Comparison of ENCODE assay signal across 1 cellular context in the genomic region with DNA sequence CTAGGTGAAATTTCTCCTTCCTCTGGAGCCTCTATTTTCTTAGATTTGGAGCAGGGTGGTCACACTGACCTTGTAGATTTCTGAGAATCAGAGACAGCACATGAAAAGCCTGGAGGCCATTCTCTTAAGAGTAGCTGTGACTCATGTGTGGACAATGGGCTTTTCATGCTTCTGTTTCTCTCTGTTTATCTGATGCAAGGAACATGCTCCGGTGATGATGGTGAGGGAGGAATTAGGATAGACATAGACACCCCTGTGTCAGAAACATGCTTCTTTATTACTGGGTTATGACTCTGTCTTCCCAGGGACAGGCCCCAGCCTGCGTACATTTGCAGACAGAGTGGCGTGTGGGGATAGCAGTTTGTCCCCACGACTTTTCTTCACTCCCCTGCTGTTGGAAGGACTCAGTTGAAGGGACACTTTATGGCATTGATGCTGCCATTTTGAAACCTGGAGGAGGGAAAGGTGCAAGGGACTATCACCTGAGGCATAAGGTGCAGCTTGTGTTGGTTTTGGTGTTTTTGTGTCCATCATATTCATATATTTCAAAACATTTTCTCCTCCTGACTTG. TPM values are rescaled to one million over a fixed set of nuclear protein-coding genes. Genes with fewer than 3 reads are reported as not detected.
"Had no signal": no experiment of that assay in that cellular context is flagged by ENCODE, and none has a peak within 500 bp of the region (broad histone marks: within the 10 kb centered on the region; RNA-seq: fewer than 3 reads in every experiment).

No MANE protein-coding gene starts in this region.

RNA-seq across cellular contexts. Expression of gene MAT1A, which starts 37.7 kb away (rescaled TPM):
- total RNA-seq: SJSA1 had no signal
